Comparison of ENCODE assay signal across 1 cellular context in the genomic region with DNA sequence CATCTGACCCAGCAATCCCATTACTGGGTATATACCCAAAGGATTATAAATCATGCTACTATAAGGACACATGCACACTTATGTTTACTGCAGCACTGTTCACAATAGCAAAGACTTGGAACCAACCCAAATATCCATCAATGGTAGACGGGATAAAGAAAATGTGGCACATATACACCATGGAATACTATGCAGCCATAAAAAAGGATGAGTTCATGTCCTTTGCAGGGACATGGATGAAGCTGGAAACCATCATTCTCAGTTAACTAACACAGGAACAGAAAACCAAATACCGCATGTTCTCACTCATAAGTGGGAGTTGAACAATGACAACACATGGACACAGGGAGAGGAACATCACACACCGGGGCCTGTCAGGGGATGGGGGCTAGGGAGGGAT.
TF ChIP-seq lines count a peak whose summit lies in the region.

No MANE protein-coding gene starts in this region.

TF ChIP-seq in HEK293, 187 proteins besides CTCF, POLR2A, EP300 and RAD21 (continued from another document):
- peak; percentile 99 for TF ChIP-seq ZNF146 (tag by site-specific recombination; IDR thresholded peaks at IDR 0.05)
- TF ChIP-seq, protein P1, sequence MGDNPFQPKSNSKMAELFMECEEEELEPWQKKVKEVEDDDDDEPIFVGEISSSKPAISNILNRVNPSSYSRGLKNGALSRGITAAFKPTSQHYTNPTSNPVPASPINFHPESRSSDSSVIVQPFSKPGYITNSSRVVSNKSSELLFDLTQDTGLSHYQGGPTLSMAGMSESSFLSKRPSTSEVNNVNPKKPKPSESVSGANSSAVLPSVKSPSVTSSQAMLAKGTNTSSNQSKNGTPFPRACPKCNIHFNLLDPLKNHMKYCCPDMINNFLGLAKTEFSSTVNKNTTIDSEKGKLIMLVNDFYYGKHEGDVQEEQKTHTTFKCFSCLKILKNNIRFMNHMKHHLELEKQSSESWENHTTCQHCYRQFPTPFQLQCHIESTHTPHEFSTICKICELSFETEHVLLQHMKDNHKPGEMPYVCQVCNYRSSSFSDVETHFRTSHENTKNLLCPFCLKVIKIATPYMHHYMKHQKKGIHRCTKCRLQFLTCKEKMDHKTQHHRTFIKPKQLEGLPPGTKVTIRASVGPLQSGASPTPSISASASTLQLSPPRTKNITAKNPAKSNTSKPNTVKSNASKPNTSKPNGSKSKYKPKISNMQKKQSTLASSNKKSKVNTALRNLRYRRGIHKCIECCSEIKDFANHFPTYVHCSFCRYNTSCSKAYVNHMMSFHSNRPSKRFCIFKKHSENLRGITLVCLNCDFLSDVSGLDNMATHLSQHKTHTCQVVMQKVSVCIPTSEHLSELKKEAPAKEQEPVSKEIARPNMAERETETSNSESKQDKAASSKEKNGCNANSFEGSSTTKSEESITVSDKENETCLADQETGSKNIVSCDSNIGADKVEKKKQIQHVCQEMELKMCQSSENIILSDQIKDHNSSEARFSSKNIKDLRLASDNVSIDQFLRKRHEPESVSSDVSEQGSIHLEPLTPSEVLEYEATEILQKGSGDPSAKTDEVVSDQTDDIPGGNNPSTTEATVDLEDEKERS (tag by site-specific recombination; IDR thresholded peaks at IDR 0.05), result peak; percentile 83
